ENCODE assay signal across 1 cellular context in genomic region chr10:98131615-98132014, GRCh38.
TF ChIP-seq lines count a peak whose summit lies in the region.

No MANE protein-coding gene starts in this region.

TF ChIP-seq in K562, 482 proteins besides CTCF, POLR2A, EP300 and RAD21 (continued from another document):
- TF ChIP-seq, protein P1, sequence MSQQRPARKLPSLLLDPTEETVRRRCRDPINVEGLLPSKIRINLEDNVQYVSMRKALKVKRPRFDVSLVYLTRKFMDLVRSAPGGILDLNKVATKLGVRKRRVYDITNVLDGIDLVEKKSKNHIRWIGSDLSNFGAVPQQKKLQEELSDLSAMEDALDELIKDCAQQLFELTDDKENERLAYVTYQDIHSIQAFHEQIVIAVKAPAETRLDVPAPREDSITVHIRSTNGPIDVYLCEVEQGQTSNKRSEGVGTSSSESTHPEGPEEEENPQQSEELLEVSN (IDR thresholded peaks at IDR 0.05; ENCODE audit: borderline replicate concordance in 1 of 2, extremely low read depth in 1 of 2, insufficient read depth in 1 of 2, insufficient read length in 1 of 2, low read depth in 1 of 2, low read length in 1 of 2, poor library complexity in 1 of 2, severe bottlenecking in 1 of 2): no peak
- no peak for TF ChIP-seq SLC30A9 (CRISPR knock-in tag; IDR thresholded peaks at IDR 0.05)
- TF ChIP-seq POLR2AphosphoS2 (IDR thresholded peaks at IDR 0.05; ENCODE audit: low read length): no peak
- TF ChIP-seq CBX8 (IDR thresholded peaks at IDR 0.05; ENCODE audit: borderline replicate concordance, extremely low read depth, low read depth, low read length, poor library complexity, severe bottlenecking): no peak
- TF ChIP-seq ZNF316 (IDR thresholded peaks at IDR 0.05): peak; percentile 91
